Comparison of ENCODE assay signal across 20 cellular contexts in the genomic region with DNA sequence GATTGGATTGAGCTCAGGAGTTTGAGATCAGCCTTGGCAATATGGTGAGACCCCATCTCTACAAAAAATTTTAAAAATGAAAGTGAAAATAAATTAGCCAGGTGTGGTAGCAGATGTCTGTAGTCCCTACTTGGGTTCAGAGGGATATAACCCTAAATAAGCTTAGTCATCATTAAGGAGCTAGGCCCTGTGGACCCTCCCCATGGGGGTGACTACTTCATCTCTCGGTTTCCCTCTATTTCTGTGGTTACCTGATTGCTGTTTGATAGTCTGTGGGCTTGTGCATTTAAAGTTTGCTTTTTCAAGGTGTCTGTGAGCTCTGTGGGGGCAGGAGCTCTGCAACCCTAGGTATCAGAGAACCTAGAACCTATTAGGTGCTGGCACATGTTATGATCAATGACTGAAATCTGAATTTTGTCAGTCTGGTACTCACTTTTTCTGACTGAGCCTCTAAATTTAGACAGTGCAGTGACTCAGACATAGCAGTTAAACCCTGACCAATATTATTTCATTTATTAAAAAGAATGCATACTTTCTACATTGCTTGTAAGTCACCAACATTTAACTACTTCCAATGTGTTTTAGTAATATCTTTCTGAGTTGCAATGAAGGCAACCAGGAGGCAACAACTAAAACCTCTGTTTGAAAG. TPM values are rescaled to one million over a fixed set of nuclear protein-coding genes. Genes with fewer than 3 reads are reported as not detected.
DNase-seq lines count a peak whose midpoint lies in the region; ATAC-seq, FAIRE-seq and TF ChIP-seq lines count a peak whose summit lies in the region.
"Had no signal": no experiment of that assay in that cellular context is flagged by ENCODE, and none has a peak within 500 bp of the region (broad histone marks: within the 10 kb centered on the region; RNA-seq: fewer than 3 reads in every experiment).

No MANE protein-coding gene starts in this region.

- peaks cover 22% of the 10 kb centered on the region for H3F3A ChIP-seq in SK-N-SH (replicated peaks; ENCODE audit: insufficient read depth)

- H2AFZ ChIP-seq in SK-N-SH (ENCODE audit: low read depth): no peak overlapping the region

- no peaks in the 10 kb centered on the region for H3K27me3 Mint-ChIP-seq in natural killer cell treated with Interleukin-12 subunit alpha and Interleukin-12 subunit beta and Interleukin-15 and Interleukin-18, amount 100 ng/mL, for 72 hours
- H3K27me3 Mint-ChIP-seq in progenitor cell of endocrine pancreas: peaks cover 14% of the 10 kb centered on the region
- H3K27me3 Mint-ChIP-seq: memory B cell had no signal

- peaks cover 12% of the 10 kb centered on the region for H3K36me3 Mint-ChIP-seq in natural killer cell treated with Interleukin-12 subunit alpha and Interleukin-12 subunit beta and Interleukin-15 and Interleukin-18, amount 100 ng/mL, for 72 hours
- no peaks in the 10 kb centered on the region for H3K36me3 Mint-ChIP-seq in progenitor cell of endocrine pancreas (ENCODE audit: insufficient read depth)
- H3K36me3 Mint-ChIP-seq: brain had no signal

- peaks cover 24% of the 10 kb centered on the region in 2 donors for H3K4me1 Mint-ChIP-seq in natural killer cell treated with Interleukin-12 subunit alpha and Interleukin-12 subunit beta and Interleukin-15 and Interleukin-18, amount 100 ng/mL, for 72 hours (ENCODE audit: low read depth in 2 of 2)
- H3K4me1 Mint-ChIP-seq in progenitor cell of endocrine pancreas (ENCODE audit: low read depth): peaks cover 5% of the 10 kb centered on the region
- H3K4me1 Mint-ChIP-seq: brain had no signal

- peaks cover under 1% of the 10 kb centered on the region for H3K9me3 Mint-ChIP-seq in natural killer cell treated with Interleukin-12 subunit alpha and Interleukin-12 subunit beta and Interleukin-15 and Interleukin-18, amount 100 ng/mL, for 72 hours
- H3K9me3 Mint-ChIP-seq in progenitor cell of endocrine pancreas (ENCODE audit: low read depth): no peaks in the 10 kb centered on the region
- H3K9me3 Mint-ChIP-seq: brain had no signal

- H3K79me2 ChIP-seq in SK-N-SH (ENCODE audit: insufficient read depth): peaks cover 29% of the 10 kb centered on the region; the same call in 1 of the 2 replicates

- no peak overlapping the region for H3K27ac Mint-ChIP-seq in natural killer cell treated with Interleukin-12 subunit alpha and Interleukin-12 subunit beta and Interleukin-15 and Interleukin-18, amount 100 ng/mL, for 72 hours
- H3K27ac Mint-ChIP-seq in progenitor cell of endocrine pancreas: no peak overlapping the region
- H3K27ac Mint-ChIP-seq: brain, memory B cell had no signal

- no peak for TF ChIP-seq RAD21 in A549 (conservative IDR thresholded peaks at IDR 0.05 in 1 of 2, IDR thresholded peaks at IDR 0.05 in 1 of 2)
- no peak for TF ChIP-seq RAD21 in SK-N-SH (IDR thresholded peaks at IDR 0.05; ENCODE audit: low read length)

- ATAC-seq in A549 (no peak), GM21723 (IDR thresholded peaks at IDR 0.05; ENCODE audit: unreplicated experiment) (no peak)
- no peak for ATAC-seq in natural killer cell treated with Interleukin-12 subunit alpha and Interleukin-12 subunit beta and Interleukin-15 and Interleukin-18, amount 100 ng/mL, for 72 hours
- ATAC-seq: Right ventricle myocardium inferior had no signal

- H3K36me3 ChIP-seq in SK-N-SH (replicated peaks in 1 of 2; ENCODE audit: control insufficient read depth in 1 of 2, insufficient read depth in 2 of 2, low read length in 1 of 2): peaks cover 0 to 3% of the 10 kb centered on the region in 2 experiments

- POLR2A ChIA-PET in A549 (lab: Yijun Ruan, JAX) (no interaction called here), SK-N-SH (lab: Yijun Ruan, JAX) (no interaction called here)

- no peaks in the 10 kb centered on the region for H3K27me3 ChIP-seq in SK-N-SH (ENCODE audit: insufficient read depth)
- H3K27me3 ChIP-seq: BE2C, sigmoid colon had no signal

- FAIRE-seq in A549 (lab: Jason Lieb, UNC): no peak
- FAIRE-seq: frontal cortex had no signal

- no peak overlapping the region for H3K4me3 Mint-ChIP-seq in natural killer cell treated with Interleukin-12 subunit alpha and Interleukin-12 subunit beta and Interleukin-15 and Interleukin-18, amount 100 ng/mL, for 72 hours
- no peak overlapping the region for H3K4me3 Mint-ChIP-seq in progenitor cell of endocrine pancreas (ENCODE audit: low read depth)
- H3K4me3 Mint-ChIP-seq: brain, memory B cell had no signal

- no peak for TF ChIP-seq POLR2A in A549 (IDR thresholded peaks at IDR 0.05; ENCODE audit: low read length)

- CTCF ChIA-PET in A549 (lab: Yijun Ruan, JAX) (no interaction called here), SK-N-SH (lab: Yijun Ruan, JAX) (no interaction called here)

- DNase-seq in A549 (ENCODE audit: low read depth in 1 of 2, low spot score in 1 of 2) (no peak), EH (ENCODE audit: low read depth) (peak; percentile 73), SK-N-SH (no peak), fibroblast of gingiva (ENCODE audit: low read depth) (peak; percentile 27), medulla oblongata (ENCODE audit: extremely low spot score) (no peak), progenitor cell of endocrine pancreas (ENCODE audit: low spot score, unreplicated experiment) (no peak)
- DNase-seq in natural killer cell treated with Interleukin-12 subunit alpha and Interleukin-12 subunit beta and Interleukin-15 and Interleukin-18, amount 100 ng/mL, for 72 hours (ENCODE audit: low spot score): no peak
- DNase-seq: activated gamma-delta T cell; BE2C; GOT3; NCI-H748 treated with DMSO at 0.1 percent for 48 hours; sigmoid colon; stimulated activated CD4-positive, alpha-beta T cell treated with anti-CD3 and anti-CD28 coated beads, Interleukin-4, amount 100 ng/mL, for 24 hours had no signal

- peak overlapping the region; percentile 54 for H3K9ac ChIP-seq in SK-N-SH

- no peaks in the 10 kb centered on the region for H3K9me3 ChIP-seq in A549
- no peaks in the 10 kb centered on the region for H3K9me3 ChIP-seq in SK-N-SH
- H3K9me3 ChIP-seq: BE2C, sigmoid colon had no signal

- no peaks in the 10 kb centered on the region for H3K9me2 ChIP-seq in SK-N-SH

- peak overlapping the region; percentile 23; the same call in 1 of the 3 replicates for H3K4me3 ChIP-seq in A549
- peak overlapping the region in 1 of 2 experiments; percentile 38; a peak in 1 of 4 replicates for H3K4me3 ChIP-seq in SK-N-SH (ENCODE audit: low read depth in 2 of 2, low read length in 1 of 2)
- H3K4me3 ChIP-seq: sigmoid colon had no signal

- peaks cover 79% of the 10 kb centered on the region for H3K4me1 ChIP-seq in A549
- H3K4me1 ChIP-seq in SK-N-SH (ENCODE audit: control insufficient read depth in 1 of 2, insufficient read depth in 2 of 2, low read depth in 1 of 2, low read length in 1 of 2): peaks cover 0 to 21% of the 10 kb centered on the region in 2 experiments; a peak in 2 of 4 replicates
- H3K4me1 ChIP-seq: BE2C, sigmoid colon had no signal

- H4K20me1 ChIP-seq in SK-N-SH (ENCODE audit: insufficient read depth): no peaks in the 10 kb centered on the region

- H3K27ac ChIP-seq in A549: peak overlapping the region; percentile 64 to 73
- H3K27ac ChIP-seq in SK-N-SH (ENCODE audit: low read depth in 2 of 2, low read length in 1 of 2): peak overlapping the region in 1 of 2 experiments; percentile 83; a peak in 2 of 4 replicates
- H3K27ac ChIP-seq: sigmoid colon had no signal

- 100% methylated on average over 1 of the region's 1 CpG for WGBS in A549 (ENCODE audit: missing lambda C conversion rate)
- 90% methylated on average over 1 of the region's 1 CpG for WGBS in SK-N-SH (ENCODE audit: low lambda C conversion rate)

- no peak for TF ChIP-seq EP300 in A549 (IDR thresholded peaks at IDR 0.05)
- TF ChIP-seq EP300 in SK-N-SH (IDR thresholded peaks at IDR 0.05; ENCODE audit: borderline replicate concordance in 1 of 2, low read depth in 1 of 2, low read length in 1 of 2): peak in 1 of 2 experiments; percentile 50; a peak in 1 of 4 replicates

- peak overlapping the region; percentile 70 for H3K4me2 ChIP-seq in A549
- peak overlapping the region; percentile 65 for H3K4me2 ChIP-seq in SK-N-SH

- TF ChIP-seq CTCF in A549 (IDR thresholded peaks at IDR 0.05) (no peak), SK-N-SH (IDR thresholded peaks at IDR 0.05) (no peak), progenitor cell of endocrine pancreas (IDR thresholded peaks at IDR 0.05; ENCODE audit: unreplicated experiment) (no peak)

RNA-seq across cellular contexts. Expression of a gene that starts 8.1 kb away (rescaled TPM):
- polyA plus RNA-seq in A549 (2011; rRNA removed) (2.8 and 3.4 TPM in 2 replicates), A549 (2017; fragmentation: RNase III; extraction: RNeasy Plus Mini Kit Qiagen cat#74134 plus additional on column Dnase treatment) (1.4 to 1.6 TPM (median 1.5 TPM) in 3 replicates), SK-N-SH (2012; rRNA removed) (0.89 and 1.5 TPM in 2 replicates)
- 0.89 and 1.0 TPM in 2 replicates for polyA plus RNA-seq in A549 (2012; cell fraction: cytosol; rRNA removed)
- polyA plus RNA-seq in A549 (2012; cell fraction: nucleus; rRNA removed): 2.4 and 4.4 TPM in 2 replicates
- 1.1 and 1.4 TPM in 2 replicates for polyA minus RNA-seq in A549 (2011; rRNA and poly(A)+ RNA removed)
- polyA plus RNA-seq in SK-N-SH (2012; cell fraction: cytosol; rRNA removed): 0.69 and 0.88 TPM in 2 replicates
- polyA plus RNA-seq in SK-N-SH (2012; cell fraction: nucleus; rRNA removed): 4.5 and 7.4 TPM in 2 replicates
- total RNA-seq in natural killer cell treated with Interleukin-12 subunit alpha and Interleukin-12 subunit beta and Interleukin-15 and Interleukin-18, amount 100 ng/mL, for 72 hours: 1 to 10 TPM; 1.1 to 3.9 TPM
- total RNA-seq in progenitor cell of endocrine pancreas: not detected in 2 replicates
- total RNA-seq: Right ventricle myocardium inferior had no signal

RNA-seq across cellular contexts. Expression of a gene that starts 25.6 kb away (rescaled TPM):
- polyA plus RNA-seq in A549 (2011; rRNA removed) (18.7 and 27.6 TPM in 2 replicates), A549 (2017; fragmentation: RNase III; extraction: RNeasy Plus Mini Kit Qiagen cat#74134 plus additional on column Dnase treatment) (15.6 to 16.9 TPM (median 16.8 TPM) in 3 replicates), SK-N-SH (2012; rRNA removed) (8.8 and 9.2 TPM in 2 replicates)
- 14.8 and 18.7 TPM in 2 replicates for polyA plus RNA-seq in A549 (2012; cell fraction: cytosol; rRNA removed)
- polyA plus RNA-seq in A549 (2012; cell fraction: nucleus; rRNA removed): 7.9 and 23.5 TPM in 2 replicates
- polyA minus RNA-seq in A549 (2011; rRNA and poly(A)+ RNA removed): 4.3 and 6.8 TPM in 2 replicates
- polyA plus RNA-seq in SK-N-SH (2012; cell fraction: cytosol; rRNA removed): 9.0 and 11.1 TPM in 2 replicates
- 17.8 and 18.0 TPM in 2 replicates for polyA plus RNA-seq in SK-N-SH (2012; cell fraction: nucleus; rRNA removed)
- total RNA-seq in natural killer cell treated with Interleukin-12 subunit alpha and Interleukin-12 subunit beta and Interleukin-15 and Interleukin-18, amount 100 ng/mL, for 72 hours: 10 to 100 TPM in 1 of 2 donors, 1 to 10 TPM in 1; 3.0 to 19.7 TPM
- total RNA-seq in progenitor cell of endocrine pancreas: not detected in 2 replicates

RNA-seq across cellular contexts. Expression of a gene that starts 56.6 kb away (rescaled TPM):
- polyA plus RNA-seq in A549 (2011; rRNA removed) (not detected in 2 replicates), A549 (2017; fragmentation: RNase III; extraction: RNeasy Plus Mini Kit Qiagen cat#74134 plus additional on column Dnase treatment) (not detected in 3 replicates), SK-N-SH (2012; rRNA removed) (not detected in 2 replicates)
- not detected in 2 replicates for polyA plus RNA-seq in A549 (2012; cell fraction: cytosol; rRNA removed)
- polyA plus RNA-seq in A549 (2012; cell fraction: nucleus; rRNA removed): not detected in 2 replicates
- not detected in 2 replicates for polyA minus RNA-seq in A549 (2011; rRNA and poly(A)+ RNA removed)
- not detected in 2 replicates for polyA plus RNA-seq in SK-N-SH (2012; cell fraction: cytosol; rRNA removed)
- polyA plus RNA-seq in SK-N-SH (2012; cell fraction: nucleus; rRNA removed): not detected in 2 replicates
- total RNA-seq in natural killer cell treated with Interleukin-12 subunit alpha and Interleukin-12 subunit beta and Interleukin-15 and Interleukin-18, amount 100 ng/mL, for 72 hours: not detected
- not detected in 2 replicates for total RNA-seq in progenitor cell of endocrine pancreas
- total RNA-seq: frontal cortex, HT1080, Right ventricle myocardium inferior, sigmoid colon, ureter had no signal
- polyA plus RNA-seq: sigmoid colon had no signal

Comparison
In these comparisons a context has a peak if more than half of its experiments do, and no peak if none do; other contexts are left out.
1. DNase-seq: peak in EH (single experiment) and fibroblast of gingiva (single experiment); none in A549 (0 of 2), SK-N-SH (single experiment), natural killer cell treated with Interleukin-12 subunit alpha and Interleukin-12 subunit beta and Interleukin-15 and Interleukin-18, amount 100 ng/mL, for 72 hours (single experiment), medulla oblongata (single experiment) and progenitor cell of endocrine pancreas (single experiment).